ENCODE assay signal across 9 cellular contexts in genomic region chr17:3755335-3756030, GRCh38. TPM values are rescaled to one million over a fixed set of nuclear protein-coding genes. Genes with fewer than 3 reads are reported as not detected.
DNase-seq lines count a peak whose midpoint lies in the region; ATAC-seq and TF ChIP-seq lines count a peak whose summit lies in the region.
"Had no signal": no experiment of that assay in that cellular context is flagged by ENCODE, and none has a peak within 500 bp of the region (broad histone marks: within the 10 kb centered on the region; RNA-seq: fewer than 3 reads in every experiment).

No MANE protein-coding gene starts in this region.

- peak overlapping the region; percentile 49 for H3K9ac ChIP-seq in HUES64 (ENCODE audit: low read depth, low read length)

- H3K4me1 Mint-ChIP-seq in CD8-positive, alpha-beta T cell (ENCODE audit: low read depth), result peaks cover 34% of the 10 kb centered on the region
- H3K4me1 Mint-ChIP-seq in nephron progenitor cell, result peaks cover 7% of the 10 kb centered on the region
- H3K4me1 Mint-ChIP-seq in osteocyte (ENCODE audit: unreplicated experiment), result no peaks in the 10 kb centered on the region
- H3K4me1 Mint-ChIP-seq: neural crest cell had no signal

- no peaks in the 10 kb centered on the region for H3K36me3 ChIP-seq in CD8-positive, alpha-beta T cell (ENCODE audit: insufficient read depth, low read length)
- H3K36me3 ChIP-seq in HUES64 (ENCODE audit: insufficient read depth, low read length), result no peaks in the 10 kb centered on the region
- H3K36me3 ChIP-seq in ovary, result no peaks in the 10 kb centered on the region

- H3K27ac ChIP-seq in CD8-positive, alpha-beta T cell (ENCODE audit: low read depth, low read length), result peak overlapping the region; percentile 73
- H3K27ac ChIP-seq in HUES64 (ENCODE audit: low read depth, low read length) (peak overlapping the region; percentile 18; the same call in 1 of the 2 replicates), coronary artery (no peak overlapping the region), ovary (no peak overlapping the region)

- peak overlapping the region; percentile 53 for H3K4me3 ChIP-seq in CD8-positive, alpha-beta T cell (ENCODE audit: low read depth, low read length)
- H3K4me3 ChIP-seq in HUES64 (ENCODE audit: low read length) (peak overlapping the region; percentile 57), coronary artery (peak overlapping the region; percentile 38), ovary (no peak overlapping the region)

- no peak for DNase-seq in CD8-positive, alpha-beta T cell
- no peak for DNase-seq in coronary artery (ENCODE audit: low spot score)
- DNase-seq in nephron progenitor cell, result no peak
- no peak for DNase-seq in osteocyte (ENCODE audit: extremely low spot score, unreplicated experiment)
- DNase-seq in NCI-H1694 (lab: John Stamatoyannopoulos, UW), result no peak
- DNase-seq in ovary, result no peak

- peaks cover 2% of the 10 kb centered on the region for H3K36me3 Mint-ChIP-seq in CD8-positive, alpha-beta T cell
- H3K36me3 Mint-ChIP-seq in nephron progenitor cell (ENCODE audit: low read depth) (no peaks in the 10 kb centered on the region), osteocyte (ENCODE audit: unreplicated experiment) (no peaks in the 10 kb centered on the region)

- H3K4me1 ChIP-seq in CD8-positive, alpha-beta T cell (ENCODE audit: insufficient read depth, low read length), result peaks cover 28% of the 10 kb centered on the region
- H3K4me1 ChIP-seq in HUES64 (ENCODE audit: insufficient read depth, low read length), result no peaks in the 10 kb centered on the region
- H3K4me1 ChIP-seq in ovary (ENCODE audit: insufficient read depth), result no peaks in the 10 kb centered on the region

- no peak for ATAC-seq in CD8-positive, alpha-beta T cell
- ATAC-seq in GM18907 (IDR thresholded peaks at IDR 0.05; ENCODE audit: unreplicated experiment), result no peak

- H3K9me3 ChIP-seq in CD8-positive, alpha-beta T cell (ENCODE audit: low read length), result no peaks in the 10 kb centered on the region
- peaks cover 4% of the 10 kb centered on the region; the same call in 1 of the 2 replicates for H3K9me3 ChIP-seq in HUES64 (ENCODE audit: insufficient read depth, low read depth, low read length)
- H3K9me3 ChIP-seq in ovary, result no peaks in the 10 kb centered on the region

- POLR2A ChIA-PET in CD8-positive, alpha-beta T cell (lab: Charles Lee), result interaction anchor here (0.9 to 1.0 kb wide), 2 partner anchors 17 to 41 kb away, joined by 3 to 4 read pairs; no protein-coding TSS in a partner anchor

- no peaks in the 10 kb centered on the region for H3K27me3 Mint-ChIP-seq in CD8-positive, alpha-beta T cell (ENCODE audit: low read depth)
- H3K27me3 Mint-ChIP-seq in nephron progenitor cell (ENCODE audit: low read depth, poor library complexity) (peaks cover 31% of the 10 kb centered on the region), osteocyte (ENCODE audit: unreplicated experiment) (peaks cover 6% of the 10 kb centered on the region)

- TF ChIP-seq EP300 in ovary (IDR thresholded peaks at IDR 0.05), result no peak

- 54% methylated on average over 19 of the region's 20 CpGs for WGBS in HUES64
- WGBS in ovary, 3 donors, result 59 to 69% (median 66%) methylated on average over 17 to 20 of the region's 20 CpGs

- CTCF ChIA-PET in CD8-positive, alpha-beta T cell (lab: Charles Lee), result interaction anchor here (1.1 to 13.1 kb wide), 3 partner anchors 11 to 72 kb away, joined by 3 to 102 read pairs (median 4); no protein-coding TSS in a partner anchor

- no peaks in the 10 kb centered on the region for H3K9me3 Mint-ChIP-seq in CD8-positive, alpha-beta T cell
- peaks cover 10% of the 10 kb centered on the region for H3K9me3 Mint-ChIP-seq in nephron progenitor cell
- H3K9me3 Mint-ChIP-seq in osteocyte (ENCODE audit: unreplicated experiment), result peaks cover 6% of the 10 kb centered on the region

- no peak for TF ChIP-seq CTCF in CD8-positive, alpha-beta T cell (IDR thresholded peaks at IDR 0.05)
- TF ChIP-seq CTCF in coronary artery (IDR thresholded peaks at IDR 0.05) (no peak), nephron progenitor cell (IDR thresholded peaks at IDR 0.05) (no peak), osteocyte (IDR thresholded peaks at IDR 0.05) (no peak), ovary (IDR thresholded peaks at IDR 0.05) (no peak)

- H3K27me3 ChIP-seq in CD8-positive, alpha-beta T cell (ENCODE audit: insufficient read depth, low read length), result no peaks in the 10 kb centered on the region
- H3K27me3 ChIP-seq in HUES64 (ENCODE audit: insufficient read depth, low read length) (no peaks in the 10 kb centered on the region), ovary (no peaks in the 10 kb centered on the region)

- intact Hi-C loops in CD8-positive, alpha-beta T cell (cut with DNase I, micrococcal nuclease), result loop anchor here in 1 of 2 experiments (1.0 kb wide), 2 partner anchors 10 to 32 kb away; partner anchors contain the start of gene HASPIN
- intact Hi-C loops in ovary (cut with DNase I), result no loop called here

- H3K4me3 Mint-ChIP-seq in CD8-positive, alpha-beta T cell, result peak overlapping the region; percentile 56
- H3K4me3 Mint-ChIP-seq in nephron progenitor cell, result peak overlapping the region; percentile 64
- no peak overlapping the region for H3K4me3 Mint-ChIP-seq in osteocyte (ENCODE audit: unreplicated experiment)
- H3K4me3 Mint-ChIP-seq: neural crest cell had no signal

- peak overlapping the region; percentile 90 for H3K27ac Mint-ChIP-seq in CD8-positive, alpha-beta T cell
- H3K27ac Mint-ChIP-seq in nephron progenitor cell (no peak overlapping the region), osteocyte (ENCODE audit: unreplicated experiment) (no peak overlapping the region)

- no peak for TF ChIP-seq POLR2A in ovary (IDR thresholded peaks at IDR 0.05)

RNA-seq across cellular contexts. Expression of gene HASPIN, which starts 31.8 kb away (rescaled TPM):
- under 1 TPM; 0.38 to 0.58 TPM for total RNA-seq in CD8-positive, alpha-beta T cell
- polyA plus RNA-seq in HUES64 (2013, experiment 1 of 2), result 11.5 TPM
- polyA plus RNA-seq in HUES64 (2013, experiment 2 of 2), result 13.5 TPM
- total RNA-seq in osteocyte (1.9 and 2.6 TPM in 2 replicates), ovary (under 1 TPM in 6 of 7 donors, not detected in 1; 0.10 to 0.92 (median 0.25) TPM)
- under 1 TPM; 0.15 to 0.38 TPM for polyA plus RNA-seq in ovary

RNA-seq across cellular contexts. Expression of gene ITGAE, which starts 45.5 kb away (rescaled TPM):
- total RNA-seq in CD8-positive, alpha-beta T cell, result 10 to 100 TPM; 23.0 to 25.7 TPM
- 36.6 TPM for polyA plus RNA-seq in HUES64 (2013, experiment 1 of 2)
- 41.9 TPM for polyA plus RNA-seq in HUES64 (2013, experiment 2 of 2)
- total RNA-seq in osteocyte (24.5 and 25.3 TPM in 2 replicates), ovary (10 to 100 TPM; 13.3 to 22.3 (median 16.5) TPM)
- polyA plus RNA-seq in ovary, result 10 to 100 TPM; 21.6 to 27.0 TPM

RNA-seq across cellular contexts. Expression of gene P2RX5, which starts 59.5 kb away (rescaled TPM):
- total RNA-seq in CD8-positive, alpha-beta T cell, result 10 to 100 TPM; 15.3 to 18.7 TPM
- polyA plus RNA-seq in HUES64 (2013, experiment 1 of 2), result 4.9 TPM
- polyA plus RNA-seq in HUES64 (2013, experiment 2 of 2), result 2.7 TPM
- 0.34 and 0.43 TPM in 2 replicates for total RNA-seq in osteocyte
- 1 to 10 TPM in 2 of 7 donors, under 1 TPM in 5; 0.15 to 1.1 (median 0.61) TPM for total RNA-seq in ovary
- under 1 TPM; 0.23 to 0.63 TPM for polyA plus RNA-seq in ovary

Comparison
In these comparisons a context has a peak if more than half of its experiments do, and no peak if none do; other contexts are left out.
1. H3K27ac ChIP-seq: peak in CD8-positive, alpha-beta T cell (single experiment) and HUES64 (single experiment); none in coronary artery (0 of 2) and ovary (0 of 2).
2. RNA of gene P2RX5, which starts 59.5 kb away (total RNA-seq): 15.3 to 18.7 TPM in CD8-positive, alpha-beta T cell; 0.15 to 1.1 TPM in ovary and 0.34 to 0.43 TPM in osteocyte; every median in the first group is over 4 times any median in the second.